Comparison of ENCODE assay signal across 15 cellular contexts in genomic region chr7:9937944-9938631, GRCh38.
DNase-seq lines count a peak whose midpoint lies in the region; ATAC-seq and TF ChIP-seq lines count a peak whose summit lies in the region.
"Had no signal": no experiment of that assay in that cellular context is flagged by ENCODE, and none has a peak within 500 bp of the region (broad histone marks: within the 10 kb centered on the region; RNA-seq: fewer than 3 reads in every experiment).

No MANE protein-coding gene starts in this region.

- H3K9me2 ChIP-seq in GM23338 (ENCODE audit: insufficient read depth), result no peaks in the 10 kb centered on the region

- 57% methylated on average over 2 of the region's 2 CpGs for WGBS in liver

- H3K4me1 ChIP-seq in GM23338 (ENCODE audit: insufficient read depth) (peaks cover 32% of the 10 kb centered on the region), OCI-LY3 (ENCODE audit: low read length) (peaks cover 4% of the 10 kb centered on the region; the same call in 1 of the 2 replicates), liver (ENCODE audit: control insufficient read depth in 4 of 4, insufficient read depth in 4 of 4, low read length in 3 of 4) (no peaks in the 10 kb centered on the region)
- H3K4me1 ChIP-seq: right lobe of liver had no signal

- no peaks in the 10 kb centered on the region for H3K9me3 ChIP-seq in OCI-LY3 (ENCODE audit: insufficient read depth, low read length)
- H3K9me3 ChIP-seq in liver (ENCODE audit: control insufficient read depth in 4 of 4, low read length in 3 of 4), result no peaks in the 10 kb centered on the region
- H3K9me3 ChIP-seq: right lobe of liver had no signal

- intact Hi-C loops in posterior cingulate gyrus (cut with DNase I), result no loop called here

- no peaks in the 10 kb centered on the region for H4K20me1 ChIP-seq in GM23338 (replicated peaks; ENCODE audit: insufficient read depth)
- no peaks in the 10 kb centered on the region for H4K20me1 ChIP-seq in OCI-LY3 (ENCODE audit: insufficient read depth, low read length)

- no peaks in the 10 kb centered on the region for H3K27me3 Mint-ChIP-seq in GM23338 (ENCODE audit: insufficient read depth, low read depth, poor library complexity)
- H3K27me3 Mint-ChIP-seq: CD4-positive, alpha-beta memory T cell had no signal

- H3K9me3 Mint-ChIP-seq in GM23338, result peaks cover 6% of the 10 kb centered on the region; the same call in 1 of the 3 replicates
- H3K9me3 Mint-ChIP-seq: activated T-helper 1 cell treated with anti-CD3 and anti-CD28 coated beads, Interleukin-12 subunit alpha, Interleukin-12 subunit beta, Interleukin-2, Interleukin-4 antibody, amounts not matched to agents 30 ng/mL and 10 ng/mL and 1 ng/mL, durations not matched to agents 14 hours and 24 hours and 36 hours had no signal

- DNase-seq in GM23338 (ENCODE audit: low spot score) (peak; percentile 62), epithelial cell of prostate (ENCODE audit: low read depth, low spot score) (peak; percentile 6), posterior cingulate gyrus (no peak), globus pallidus (ENCODE audit: low spot score) (no peak), NCI-H2029 treated with DMSO at 0.1 percent for 48 hours (lab: John Stamatoyannopoulos, UW) (no peak)
- DNase-seq in activated T-cell treated with anti-CD3 and anti-CD28 coated beads, Interleukin-2, amount 50 U/mL, for 1 hour, result no peak
- DNase-seq: CD4-positive, alpha-beta memory T cell; MG63; NCI-H526; right lobe of liver had no signal

- H3K36me3 Mint-ChIP-seq in GM23338 (ENCODE audit: low read depth), result no peaks in the 10 kb centered on the region; the same call in 2 of the 3 replicates
- H3K36me3 Mint-ChIP-seq: brain; CD4-positive, alpha-beta memory T cell had no signal

- H3K27me3 ChIP-seq in GM23338 (ENCODE audit: insufficient read depth) (no peaks in the 10 kb centered on the region), OCI-LY3 (ENCODE audit: low read depth, low read length) (no peaks in the 10 kb centered on the region), liver (ENCODE audit: control insufficient read depth in 4 of 4, insufficient read depth in 4 of 4, low read length in 3 of 4) (no peaks in the 10 kb centered on the region)
- H3K27me3 ChIP-seq: MG63, right lobe of liver had no signal

- H3F3A ChIP-seq in GM23338 (replicated peaks; ENCODE audit: low read depth), result no peaks in the 10 kb centered on the region

- H3K4me3 Mint-ChIP-seq in GM23338, result peak overlapping the region; percentile 50
- H3K4me3 Mint-ChIP-seq: activated T-helper 1 cell treated with anti-CD3 and anti-CD28 coated beads, Interleukin-12 subunit alpha, Interleukin-12 subunit beta, Interleukin-2, Interleukin-4 antibody, amounts not matched to agents 30 ng/mL and 10 ng/mL and 1 ng/mL, durations not matched to agents 14 hours and 24 hours and 36 hours; brain; CD4-positive, alpha-beta memory T cell had no signal

- no peak overlapping the region for H3K9ac ChIP-seq in OCI-LY3 (ENCODE audit: low read length)
- H3K9ac ChIP-seq in liver (ENCODE audit: low read depth in 1 of 2, low read length in 2 of 2), result no peak overlapping the region

- TF ChIP-seq CTCF in GM23338 (conservative IDR thresholded peaks at IDR 0.05; ENCODE audit: low read depth in 2 of 2), result no peak
- TF ChIP-seq CTCF in OCI-LY3 (IDR thresholded peaks at IDR 0.05; ENCODE audit: low read depth, low read length), result no peak
- no peak for TF ChIP-seq CTCF in liver (IDR thresholded peaks at IDR 0.05; ENCODE audit: low read depth, low read length, missing input control)

- H3K27ac ChIP-seq in GM23338 (ENCODE audit: low read depth) (peak overlapping the region; percentile 81), OCI-LY3 (ENCODE audit: low read length) (no peak overlapping the region), epithelial cell of prostate (no peak overlapping the region), liver (ENCODE audit: low read depth in 1 of 2, low read length in 2 of 2) (no peak overlapping the region)
- H3K27ac ChIP-seq: right lobe of liver had no signal

- H3K79me2 ChIP-seq in GM23338 (replicated peaks; ENCODE audit: insufficient read depth) (no peaks in the 10 kb centered on the region), OCI-LY3 (ENCODE audit: low read length) (no peaks in the 10 kb centered on the region)

- no peak for TF ChIP-seq RAD21 in liver (IDR thresholded peaks at IDR 0.05)

- H3K4me2 ChIP-seq in GM23338, result peak overlapping the region; percentile 55
- 0 out of 2 replicates have a peak overlapping the region, but pooled peaks have one; percentile 14 for H3K4me2 ChIP-seq in OCI-LY3 (ENCODE audit: low read length)

- peak; percentile 50; the same call in 2 of the 3 replicates for ATAC-seq in GM23338
- ATAC-seq: activated CD4-positive, CD25-positive, alpha-beta regulatory T cell treated with anti-CD3 and anti-CD28 coated beads, Interleukin-2, amount 50 U/mL, for 24 hours had no signal

- peak overlapping the region; percentile 94 for H3K27ac Mint-ChIP-seq in GM23338
- H3K27ac Mint-ChIP-seq: activated T-helper 1 cell treated with anti-CD3 and anti-CD28 coated beads, Interleukin-12 subunit alpha, Interleukin-12 subunit beta, Interleukin-2, Interleukin-4 antibody, amounts not matched to agents 30 ng/mL and 10 ng/mL and 1 ng/mL, durations not matched to agents 14 hours and 24 hours and 36 hours; CD4-positive, alpha-beta memory T cell had no signal

- no peak overlapping the region for H3K4me3 ChIP-seq in GM23338
- no peak overlapping the region for H3K4me3 ChIP-seq in OCI-LY3 (ENCODE audit: low read length)
- peak overlapping the region in 2 of 3 donors; percentile 16 to 23 for H3K4me3 ChIP-seq in liver (ENCODE audit: low read depth in 1 of 3, low read length in 3 of 3)
- H3K4me3 ChIP-seq: MG63 had no signal

- H2AFZ ChIP-seq in GM23338, result no peak overlapping the region
- 0 out of 2 replicates have a peak overlapping the region, but pooled peaks have one; percentile 12 for H2AFZ ChIP-seq in OCI-LY3 (ENCODE audit: low read depth, low read length)

- H3K36me3 ChIP-seq in GM23338 (ENCODE audit: insufficient read depth) (no peaks in the 10 kb centered on the region), OCI-LY3 (replicated peaks; ENCODE audit: low read depth, low read length) (no peaks in the 10 kb centered on the region), liver (ENCODE audit: control insufficient read depth in 4 of 4, insufficient read depth in 3 of 4, low read depth in 1 of 4, low read length in 3 of 4) (no peaks in the 10 kb centered on the region)
- H3K36me3 ChIP-seq: MG63, right lobe of liver had no signal

- H3K4me1 Mint-ChIP-seq in GM23338, result peaks cover 24% of the 10 kb centered on the region
- H3K4me1 Mint-ChIP-seq: CD4-positive, alpha-beta memory T cell had no signal

TF ChIP-seq in GM23338, 12 proteins besides CTCF, POLR2A, EP300 and RAD21 (continues in another document):
- TF ChIP-seq STAT1 (IDR thresholded peaks at IDR 0.05; ENCODE audit: unreplicated experiment), result no peak

TF ChIP-seq in liver, 16 proteins besides CTCF, POLR2A, EP300 and RAD21 (continues in another document):
- TF ChIP-seq SP1 (IDR thresholded peaks at IDR 0.05) (no peak), YY1 (IDR thresholded peaks at IDR 0.05) (no peak), MAX (IDR thresholded peaks at IDR 0.05) (no peak), GABPA (IDR thresholded peaks at IDR 0.05 in 1 of 2, conservative IDR thresholded peaks at IDR 0.05 in 1 of 2) (no peak), NR2F2 (IDR thresholded peaks at IDR 0.05) (no peak), REST (IDR thresholded peaks at IDR 0.05) (no peak), ZBTB33 (IDR thresholded peaks at IDR 0.05) (no peak), ATF3 (IDR thresholded peaks at IDR 0.05) (no peak)

Comparison
In these comparisons a context has a peak if more than half of its experiments do, and no peak if none do; other contexts are left out.
1. DNase-seq: peak in GM23338 (single experiment) and epithelial cell of prostate (single experiment); none in posterior cingulate gyrus (0 of 10), globus pallidus (single experiment), NCI-H2029 treated with DMSO at 0.1 percent for 48 hours (single experiment) and activated T-cell treated with anti-CD3 and anti-CD28 coated beads, Interleukin-2, amount 50 U/mL, for 1 hour (single experiment).
2. H3K4me3 ChIP-seq: peak in liver (2 of 3); none in GM23338 (single experiment) and OCI-LY3 (single experiment).